ENCODE assay signal across 1 cellular context in genomic region chr9:129347323-129348120, GRCh38.
TF ChIP-seq lines count a peak whose summit lies in the region.

No MANE protein-coding gene starts in this region.

TF ChIP-seq in H1, 55 proteins besides CTCF, POLR2A, EP300 and RAD21 (continued from another document):
- peak; percentile 61; the same call in 1 of the 2 replicates for TF ChIP-seq CEBPB (IDR thresholded peaks at IDR 0.05; ENCODE audit: low read depth, low read length)
- TF ChIP-seq JUND (IDR thresholded peaks at IDR 0.05; ENCODE audit: low read length) = no peak
- no peak for TF ChIP-seq RXRA (IDR thresholded peaks at IDR 0.05; ENCODE audit: insufficient read depth, low read depth, low read length)
